1 cellular context compared by ENCODE assay signal in the genomic region with DNA sequence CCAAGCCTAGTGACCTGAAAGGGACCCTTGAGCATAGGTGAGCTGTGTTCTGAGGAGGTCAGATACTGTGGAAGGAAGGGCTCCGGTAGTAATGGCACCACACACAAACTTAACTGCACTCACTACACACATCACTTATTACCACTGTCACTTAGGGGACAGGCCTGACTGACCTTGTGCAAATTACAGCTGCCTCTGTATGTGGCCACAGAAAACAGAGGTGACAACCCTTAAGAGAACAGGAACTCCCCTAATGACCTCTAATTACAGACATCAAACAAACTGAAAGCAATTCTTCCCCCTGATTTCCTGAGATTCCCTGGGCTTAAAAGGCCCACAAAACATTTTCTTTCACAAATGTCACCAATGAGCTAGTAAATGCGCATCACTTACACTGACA.
TF ChIP-seq lines count a peak whose summit lies in the region.

No MANE protein-coding gene starts in this region.

TF ChIP-seq in GM12878, 131 proteins besides CTCF, POLR2A, EP300 and RAD21 (continued from another document):
- TF ChIP-seq, protein P1, sequence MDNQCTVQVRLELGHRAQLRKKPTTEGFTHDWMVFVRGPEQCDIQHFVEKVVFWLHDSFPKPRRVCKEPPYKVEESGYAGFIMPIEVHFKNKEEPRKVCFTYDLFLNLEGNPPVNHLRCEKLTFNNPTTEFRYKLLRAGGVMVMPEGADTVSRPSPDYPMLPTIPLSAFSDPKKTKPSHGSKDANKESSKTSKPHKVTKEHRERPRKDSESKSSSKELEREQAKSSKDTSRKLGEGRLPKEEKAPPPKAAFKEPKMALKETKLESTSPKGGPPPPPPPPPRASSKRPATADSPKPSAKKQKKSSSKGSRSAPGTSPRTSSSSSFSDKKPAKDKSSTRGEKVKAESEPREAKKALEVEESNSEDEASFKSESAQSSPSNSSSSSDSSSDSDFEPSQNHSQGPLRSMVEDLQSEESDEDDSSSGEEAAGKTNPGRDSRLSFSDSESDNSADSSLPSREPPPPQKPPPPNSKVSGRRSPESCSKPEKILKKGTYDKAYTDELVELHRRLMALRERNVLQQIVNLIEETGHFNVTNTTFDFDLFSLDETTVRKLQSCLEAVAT (IDR thresholded peaks at IDR 0.05), result peak; percentile 26; the same call in 1 of the 2 replicates
